Comparison of ENCODE assay signal across 20 cellular contexts in the genomic region with DNA sequence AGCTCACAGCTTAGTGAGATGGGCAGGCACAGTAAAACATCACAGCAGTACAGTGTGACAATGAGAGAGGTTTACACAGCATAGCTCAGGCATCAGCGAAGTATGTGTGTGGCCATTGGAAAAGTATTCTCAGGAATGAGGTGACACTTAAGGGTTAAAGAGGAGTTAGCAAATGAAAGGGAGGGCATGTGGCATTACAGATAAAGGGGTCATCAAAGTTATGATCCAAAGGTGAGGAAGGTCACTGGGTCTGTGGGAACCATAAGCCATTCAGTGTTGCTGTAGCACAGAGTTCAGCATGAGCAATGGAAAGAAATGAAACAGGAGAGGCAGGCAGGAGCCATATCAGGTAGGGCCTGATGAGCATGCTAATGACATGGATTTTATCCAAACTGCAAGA. TPM values are rescaled to one million over a fixed set of nuclear protein-coding genes. Genes with fewer than 3 reads are reported as not detected.
DNase-seq lines count a peak whose midpoint lies in the region; ATAC-seq and TF ChIP-seq lines count a peak whose summit lies in the region.
"Had no signal": no experiment of that assay in that cellular context is flagged by ENCODE, and none has a peak within 500 bp of the region (broad histone marks: within the 10 kb centered on the region; RNA-seq: fewer than 3 reads in every experiment).

No MANE protein-coding gene starts in this region.

- WGBS in liver, result 91% methylated on average over 1 of the region's 1 CpG

- H3K9ac ChIP-seq in liver (ENCODE audit: low read depth in 1 of 2, low read length in 2 of 2), result no peak overlapping the region
- H3K9ac ChIP-seq: BLaER1 had no signal

- no peak for TF ChIP-seq RAD21 in liver (IDR thresholded peaks at IDR 0.05)

- BruUV-seq in Caco-2 (replicated peaks; lab: Mats Ljungman, UMichigan), result no TSS peak

- H3K4me3 ChIP-seq in Caco-2 (ENCODE audit: low read depth, low read length) (no peak overlapping the region), liver (ENCODE audit: low read depth in 1 of 3, low read length in 3 of 3) (no peak overlapping the region)
- H3K4me3 ChIP-seq: BLaER1 had no signal

- POLR2A ChIA-PET in Caco-2 (lab: Charles Lee), result no interaction called here

- H3K4me3 Mint-ChIP-seq in Caco-2 (ENCODE audit: unreplicated experiment) (no peak overlapping the region), osteocyte (ENCODE audit: unreplicated experiment) (no peak overlapping the region)
- H3K4me3 Mint-ChIP-seq in effector memory CD8-positive, alpha-beta T cell, result no peak overlapping the region
- H3K4me3 Mint-ChIP-seq: CD14-positive monocyte; CD4-positive, alpha-beta memory T cell; CD4-positive, CD25-positive, alpha-beta regulatory T cell; CD8-positive, alpha-beta memory T cell had no signal

- peak overlapping the region; percentile 12 for H3K27ac Mint-ChIP-seq in Caco-2 (ENCODE audit: unreplicated experiment)
- H3K27ac Mint-ChIP-seq in osteocyte (ENCODE audit: unreplicated experiment), result no peak overlapping the region
- H3K27ac Mint-ChIP-seq in effector memory CD8-positive, alpha-beta T cell, result no peak overlapping the region
- H3K27ac Mint-ChIP-seq: CD14-positive monocyte; CD4-positive, alpha-beta memory T cell; CD4-positive, CD25-positive, alpha-beta regulatory T cell had no signal

- peaks cover 9% of the 10 kb centered on the region for H3K4me1 Mint-ChIP-seq in Caco-2 (ENCODE audit: low read depth, unreplicated experiment)
- H3K4me1 Mint-ChIP-seq in osteocyte (ENCODE audit: unreplicated experiment), result no peaks in the 10 kb centered on the region
- H3K4me1 Mint-ChIP-seq in effector memory CD8-positive, alpha-beta T cell (ENCODE audit: low read depth in 2 of 2), result peaks cover 2 to 3% of the 10 kb centered on the region in 2 donors
- H3K4me1 Mint-ChIP-seq: CD14-positive monocyte; CD4-positive, alpha-beta memory T cell; CD4-positive, CD25-positive, alpha-beta regulatory T cell had no signal

- TF ChIP-seq CTCF in Caco-2 (IDR thresholded peaks at IDR 0.05; ENCODE audit: insufficient read depth in 1 of 2, low read depth in 1 of 2, low read length in 1 of 2, severe bottlenecking in 1 of 2, unreplicated experiment in 1 of 2) (no peak), liver (IDR thresholded peaks at IDR 0.05; ENCODE audit: low read depth, low read length, missing input control) (no peak), osteocyte (IDR thresholded peaks at IDR 0.05) (no peak)

- H3K27me3 Mint-ChIP-seq in Caco-2 (ENCODE audit: insufficient read depth, unreplicated experiment) (no peaks in the 10 kb centered on the region), osteocyte (ENCODE audit: unreplicated experiment) (no peaks in the 10 kb centered on the region)
- H3K27me3 Mint-ChIP-seq in effector memory CD8-positive, alpha-beta T cell, result no peaks in the 10 kb centered on the region
- H3K27me3 Mint-ChIP-seq: CD4-positive, alpha-beta memory T cell; CD4-positive, CD25-positive, alpha-beta regulatory T cell; CD8-positive, alpha-beta memory T cell had no signal

- no peak for ATAC-seq in effector memory CD8-positive, alpha-beta T cell (replicated peaks)

- intact Hi-C loops in Caco-2 (cut with micrococcal nuclease; ENCODE audit: unreplicated experiment), result no loop called here

- DNase-seq in Caco-2 (peak in 1 of 2 experiments; percentile 11), osteocyte (ENCODE audit: extremely low spot score, unreplicated experiment) (peak; percentile 10), cerebellum (ENCODE audit: low spot score) (no peak), NCI-H187 treated with DMSO at 0.1 percent for 48 hours (lab: John Stamatoyannopoulos, UW) (no peak)
- no peak for DNase-seq in effector memory CD8-positive, alpha-beta T cell
- DNase-seq: 8988T; ACHN; BE2C; C1 segment of cervical spinal cord; Calu3; CD4-positive, alpha-beta memory T cell; CD4-positive, CD25-positive, alpha-beta regulatory T cell; CD8-positive, alpha-beta memory T cell; COR-L47; DMS79 treated with DMSO at 0.1 percent for 48 hours; GF-D8 had no signal

- H3K27ac ChIP-seq in liver (ENCODE audit: low read depth in 1 of 2, low read length in 2 of 2), result peak overlapping the region; percentile 1 to 2
- H3K27ac ChIP-seq: BLaER1 had no signal

- H3K9me3 ChIP-seq in Caco-2 (no peaks in the 10 kb centered on the region), liver (ENCODE audit: control insufficient read depth in 4 of 4, low read length in 3 of 4) (no peaks in the 10 kb centered on the region)
- H3K9me3 ChIP-seq: BE2C had no signal

- CTCF ChIA-PET in Caco-2 (lab: Charles Lee), result no interaction called here

- H3K36me3 Mint-ChIP-seq in Caco-2 (ENCODE audit: insufficient read depth, unreplicated experiment), result no peaks in the 10 kb centered on the region
- H3K36me3 Mint-ChIP-seq in osteocyte (ENCODE audit: unreplicated experiment), result no peaks in the 10 kb centered on the region
- no peaks in the 10 kb centered on the region for H3K36me3 Mint-ChIP-seq in effector memory CD8-positive, alpha-beta T cell (ENCODE audit: insufficient read depth)
- H3K36me3 Mint-ChIP-seq: CD14-positive monocyte; CD4-positive, alpha-beta memory T cell; CD4-positive, CD25-positive, alpha-beta regulatory T cell; CD8-positive, alpha-beta memory T cell had no signal

- H3K4me1 ChIP-seq in Caco-2, result peaks cover 6% of the 10 kb centered on the region; the same call in 1 of the 2 replicates
- peaks cover 0 to 36% (median 4%) of the 10 kb centered on the region in 4 donors for H3K4me1 ChIP-seq in liver (ENCODE audit: control insufficient read depth in 4 of 4, insufficient read depth in 4 of 4, low read length in 3 of 4)
- H3K4me1 ChIP-seq: BE2C, BLaER1 had no signal

- H3K36me3 ChIP-seq in Caco-2 (ENCODE audit: control insufficient read depth, insufficient read depth, low read length) (no peaks in the 10 kb centered on the region), liver (ENCODE audit: control insufficient read depth in 4 of 4, insufficient read depth in 3 of 4, low read depth in 1 of 4, low read length in 3 of 4) (no peaks in the 10 kb centered on the region)
- H3K36me3 ChIP-seq: BE2C, BLaER1 had no signal

- H3K9me3 Mint-ChIP-seq in Caco-2 (ENCODE audit: unreplicated experiment) (no peaks in the 10 kb centered on the region), osteocyte (ENCODE audit: unreplicated experiment) (no peaks in the 10 kb centered on the region)
- peaks cover 0 to 3% of the 10 kb centered on the region in 2 donors for H3K9me3 Mint-ChIP-seq in effector memory CD8-positive, alpha-beta T cell

- H3K27me3 ChIP-seq in Caco-2 (replicated peaks; ENCODE audit: control insufficient read depth, insufficient read depth, low read length) (no peaks in the 10 kb centered on the region), liver (ENCODE audit: control insufficient read depth in 4 of 4, insufficient read depth in 4 of 4, low read length in 3 of 4) (no peaks in the 10 kb centered on the region)
- H3K27me3 ChIP-seq: BE2C, BLaER1 had no signal

TF ChIP-seq in liver, 16 proteins besides CTCF, POLR2A, EP300 and RAD21:
- TF ChIP-seq SP1 (IDR thresholded peaks at IDR 0.05) (no peak), HNF4A (conservative IDR thresholded peaks at IDR 0.05) (peak; percentile 4 to 17), RXRA (IDR thresholded peaks at IDR 0.05) (peak; percentile 28 to 29)

RNA-seq across cellular contexts. Expression of a gene that starts 4.5 kb away (rescaled TPM):
- not detected in 2 replicates for total RNA-seq in Caco-2 (2022)
- total RNA-seq in liver, result 100 to 1,000 TPM; 151 to 703 TPM
- 100 to 1,000 TPM; 299 to 413 TPM for polyA plus RNA-seq in liver
- total RNA-seq in osteocyte, result not detected in 2 replicates
- total RNA-seq in cerebellum, result not detected
- total RNA-seq: Calu3; CD4-positive, alpha-beta memory T cell; CD8-positive, alpha-beta memory T cell had no signal
- polyA plus RNA-seq: AG04450; CD14-positive monocyte; CD4-positive, alpha-beta memory T cell; CD4-positive, CD25-positive, alpha-beta regulatory T cell; CD8-positive, alpha-beta memory T cell had no signal

Comparison
In these comparisons a context has a peak if more than half of its experiments do, and no peak if none do; other contexts are left out.
1. RNA of a gene that starts 4.5 kb away (total RNA-seq): 151 to 703 TPM in liver; not detected in Caco-2, not detected in osteocyte and not detected in cerebellum (single experiment); every median in the first group is over 100 times any median in the second.